In the genomic region with DNA sequence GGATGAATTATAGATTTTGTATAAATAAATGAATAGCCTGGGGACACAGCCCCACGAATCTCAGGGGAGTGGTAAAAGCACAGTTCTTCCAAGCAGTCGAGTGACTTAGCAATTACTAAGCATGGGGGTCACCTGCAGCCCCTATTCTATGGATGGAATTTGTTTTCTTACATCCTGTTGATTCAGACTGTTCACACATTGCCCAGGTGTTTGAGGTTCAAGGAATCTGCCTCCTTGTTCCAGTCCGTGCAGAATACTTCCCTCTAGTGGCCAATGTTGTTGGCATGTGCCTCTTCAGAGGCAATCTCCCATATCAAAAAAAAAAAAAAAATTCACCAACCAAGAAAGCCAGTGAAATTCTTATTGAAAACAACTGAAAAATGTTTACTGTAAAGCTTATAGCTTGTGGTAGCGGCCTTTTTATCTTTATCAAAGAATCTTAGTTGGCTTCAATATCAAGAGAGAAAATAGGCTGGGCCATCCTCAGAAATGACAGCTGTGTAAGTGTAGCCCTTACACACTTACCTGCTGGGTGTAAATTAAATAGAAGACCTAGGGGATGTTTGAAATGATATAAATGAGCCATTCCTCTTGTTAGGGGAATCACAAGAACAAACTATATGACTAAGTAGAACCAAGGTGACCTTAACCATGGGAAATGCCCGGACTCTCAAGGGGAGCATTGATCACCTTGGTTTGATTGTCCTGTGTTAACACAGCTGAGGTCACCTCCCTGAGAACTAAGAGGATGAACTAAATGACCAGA, we compare ENCODE assay signal across 8 cellular contexts. TPM values are rescaled to one million over a fixed set of nuclear protein-coding genes. Genes with fewer than 3 reads are reported as not detected.
A peak's percentile ranks its signal among the peaks of the same experiment; 100 is the strongest.
DNase-seq lines count a peak whose midpoint lies in the region; ATAC-seq, FAIRE-seq and TF ChIP-seq lines count a peak whose summit lies in the region.

No MANE protein-coding gene starts in this region.

- peak; percentile 44 for FAIRE-seq in D721Med (lab: Jason Lieb, UNC)

- peak; percentile 61 for TF ChIP-seq CTCF in D721Med (IDR thresholded peaks at IDR 0.05; ENCODE audit: insufficient read depth, missing control alignments)

- no peak overlapping the region for H3K4me3 ChIP-seq in H7 (ENCODE audit: insufficient read depth, low read depth, low read length)

- DNase-seq in D721Med (ENCODE audit: insufficient read length, low spot score) (no peak), H7 (peak; percentile 16), NCI-H2227 (lab: John Stamatoyannopoulos, UW; ENCODE audit: unreplicated experiment) (peak; percentile 64), glomerular endothelial cell (ENCODE audit: extremely low read depth, low read depth, low spot score) (peak; percentile 18), pulmonary artery endothelial cell (ENCODE audit: low read depth, low spot score) (peak; percentile 20)
- peak; percentile 18 for DNase-seq in activated CD8-positive, alpha-beta memory T cell treated with anti-CD3 and anti-CD28 coated beads, Interleukin-2, amount 50 U/mL, for 4 hours

- no peaks in the 10 kb centered on the region for H3K27me3 ChIP-seq in H7 (ENCODE audit: control insufficient read depth, insufficient read depth, low read length)

- ATAC-seq in GM21825 (IDR thresholded peaks at IDR 0.05; ENCODE audit: unreplicated experiment) = no peak
- ATAC-seq in GM19328 (IDR thresholded peaks at IDR 0.05; ENCODE audit: unreplicated experiment) = no peak

- no peaks in the 10 kb centered on the region for H3K36me3 ChIP-seq in H7 (replicated peaks; ENCODE audit: control insufficient read depth, insufficient read depth, low read length)

RNA-seq across cellular contexts. Expression of gene LIPM, which starts 7.8 kb away (rescaled TPM):
- total RNA-seq in H7 (2014; rRNA removed; shearing (Covaris generic)) = not detected in 2 replicates
- total RNA-seq in glomerular endothelial cell (not detected in 2 replicates), pulmonary artery endothelial cell (not detected in 2 replicates)

RNA-seq across cellular contexts. Expression of gene ANKRD22, which starts 41.3 kb away (rescaled TPM):
- not detected in 2 replicates for total RNA-seq in H7 (2014; rRNA removed; shearing (Covaris generic))
- total RNA-seq in glomerular endothelial cell (not detected in 2 replicates), pulmonary artery endothelial cell (not detected in 2 replicates)

RNA-seq across cellular contexts. Expression of gene LIPN, which starts 50.6 kb away (rescaled TPM):
- not detected in 2 replicates for total RNA-seq in H7 (2014; rRNA removed; shearing (Covaris generic))
- not detected in 2 replicates for total RNA-seq in glomerular endothelial cell
- total RNA-seq in pulmonary artery endothelial cell = not detected in 2 replicates
